ENCODE assay signal across 13 cellular contexts in the genomic region with DNA sequence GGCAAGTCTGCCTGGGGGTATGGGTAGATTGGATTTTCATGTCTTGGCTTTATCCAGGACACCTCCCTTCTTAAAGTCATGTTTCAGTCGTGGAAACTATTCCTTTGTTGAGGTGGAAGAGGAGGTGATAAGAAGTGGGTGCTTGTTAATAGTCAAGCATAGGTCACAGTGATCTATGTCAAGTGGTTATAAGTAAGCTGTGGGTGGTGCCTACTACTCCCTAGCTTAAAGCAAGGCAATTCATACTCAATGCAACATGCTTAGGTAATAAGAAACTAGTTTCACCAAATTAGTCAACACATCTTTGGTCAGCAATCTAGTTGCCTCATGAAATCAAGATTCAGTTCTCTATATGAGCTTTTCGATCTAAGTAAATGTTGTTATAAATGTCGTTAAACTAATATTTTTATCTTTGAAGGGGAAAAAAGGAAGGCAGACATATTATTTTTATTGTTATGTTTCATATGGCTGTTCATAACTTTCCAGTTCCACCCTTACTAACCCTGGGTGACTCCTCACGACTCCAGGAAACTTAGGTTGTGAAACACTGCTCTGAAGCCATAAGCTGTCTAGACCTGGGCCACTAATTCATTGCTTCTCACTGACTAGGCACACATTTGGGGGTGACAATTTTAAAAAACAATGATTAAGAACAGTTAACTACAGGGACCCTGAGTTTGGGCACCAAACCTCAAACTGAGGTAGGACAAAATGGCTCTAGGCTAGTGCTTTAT. TPM values are rescaled to one million over a fixed set of nuclear protein-coding genes. Genes with fewer than 3 reads are reported as not detected.
A peak's percentile ranks its signal among the peaks of the same experiment; 100 is the strongest.
DNase-seq lines count a peak whose midpoint lies in the region; ATAC-seq lines count a peak whose summit lies in the region.
"Had no signal": no experiment of that assay in that cellular context is flagged by ENCODE, and none has a peak within 500 bp of the region (broad histone marks: within the 10 kb centered on the region; RNA-seq: fewer than 3 reads in every experiment).

No MANE protein-coding gene starts in this region.

- peak overlapping the region; percentile 39 for H3K27ac Mint-ChIP-seq in dendritic cell treated with granulocyte-macrophage colony-stimulating factor and Interleukin-4, amounts not matched to agents 40 ng/mL and 50 ng/mL, for 4 days
- H3K27ac Mint-ChIP-seq in activated T-helper 2 cell treated with anti-CD3 and anti-CD28 coated beads, Interferon-gamma antibody, Interleukin-2, Interleukin-4, amounts not matched to agents 10 μg/mL and 5 μg/mL and 100 μg/mL, durations not matched to agents 14 hours and 24 hours and 36 hours: no peak overlapping the region

- no peak overlapping the region for H3K4me3 Mint-ChIP-seq in dendritic cell treated with granulocyte-macrophage colony-stimulating factor and Interleukin-4, amounts not matched to agents 40 ng/mL and 50 ng/mL, for 4 days
- no peak overlapping the region for H3K4me3 Mint-ChIP-seq in activated T-helper 2 cell treated with anti-CD3 and anti-CD28 coated beads, Interferon-gamma antibody, Interleukin-2, Interleukin-4, amounts not matched to agents 10 μg/mL and 5 μg/mL and 100 μg/mL, durations not matched to agents 14 hours and 24 hours and 36 hours (ENCODE audit: low read depth)

- intact Hi-C loops in dendritic cell treated with granulocyte-macrophage colony-stimulating factor and Interleukin-4, amounts not matched to agents 40 ng/mL and 50 ng/mL, for 4 days (cut with micrococcal nuclease): no loop called here
- intact Hi-C loops in activated T-helper 2 cell treated with anti-CD3 and anti-CD28 coated beads, Interferon-gamma antibody, Interleukin-2, Interleukin-4, amounts not matched to agents 10 μg/mL and 5 μg/mL and 100 μg/mL, durations not matched to agents 14 hours and 24 hours and 36 hours (cut with micrococcal nuclease): loop anchor here (5.0 kb wide), 1 partner anchor 35 kb away; no protein-coding TSS in a partner anchor

- H3K4me1 Mint-ChIP-seq in dendritic cell treated with granulocyte-macrophage colony-stimulating factor and Interleukin-4, amounts not matched to agents 40 ng/mL and 50 ng/mL, for 4 days (ENCODE audit: low read depth): peaks cover 40% of the 10 kb centered on the region
- peaks cover 23% of the 10 kb centered on the region for H3K4me1 Mint-ChIP-seq in activated T-helper 2 cell treated with anti-CD3 and anti-CD28 coated beads, Interferon-gamma antibody, Interleukin-2, Interleukin-4, amounts not matched to agents 10 μg/mL and 5 μg/mL and 100 μg/mL, durations not matched to agents 14 hours and 24 hours and 36 hours (ENCODE audit: low read depth)

- peaks cover 3% of the 10 kb centered on the region for H3K36me3 Mint-ChIP-seq in dendritic cell treated with granulocyte-macrophage colony-stimulating factor and Interleukin-4, amounts not matched to agents 40 ng/mL and 50 ng/mL, for 4 days (ENCODE audit: low read depth)
- H3K36me3 Mint-ChIP-seq in activated T-helper 2 cell treated with anti-CD3 and anti-CD28 coated beads, Interferon-gamma antibody, Interleukin-2, Interleukin-4, amounts not matched to agents 10 μg/mL and 5 μg/mL and 100 μg/mL, durations not matched to agents 14 hours and 24 hours and 36 hours (ENCODE audit: low read depth): peaks cover 4% of the 10 kb centered on the region

- ATAC-seq in GM18517 (IDR thresholded peaks at IDR 0.05; ENCODE audit: unreplicated experiment) (peak; percentile 72), GM21526 (IDR thresholded peaks at IDR 0.05; ENCODE audit: low FRiP score, unreplicated experiment) (peak; percentile 51), HG03280 (IDR thresholded peaks at IDR 0.05; ENCODE audit: unreplicated experiment) (peak; percentile 56), HG03342 (IDR thresholded peaks at IDR 0.05; ENCODE audit: unreplicated experiment) (no peak)

- no peaks in the 10 kb centered on the region for H3K27me3 Mint-ChIP-seq in dendritic cell treated with granulocyte-macrophage colony-stimulating factor and Interleukin-4, amounts not matched to agents 40 ng/mL and 50 ng/mL, for 4 days
- H3K27me3 Mint-ChIP-seq in activated T-helper 2 cell treated with anti-CD3 and anti-CD28 coated beads, Interferon-gamma antibody, Interleukin-2, Interleukin-4, amounts not matched to agents 10 μg/mL and 5 μg/mL and 100 μg/mL, durations not matched to agents 14 hours and 24 hours and 36 hours (ENCODE audit: low read depth): no peaks in the 10 kb centered on the region

- DNase-seq in activated T-helper 2 cell treated with anti-CD3 and anti-CD28 coated beads, Interferon-gamma antibody, Interleukin-2, Interleukin-4, amounts not matched to agents 10 μg/mL and 5 μg/mL and 100 μg/mL, durations not matched to agents 14 hours and 24 hours and 36 hours (ENCODE audit: low spot score): no peak
- DNase-seq in dermis blood vessel endothelial cell (no peak), NCI-H446 (lab: John Stamatoyannopoulos, UW) (no peak)
- DNase-seq: central memory CD4-positive, alpha-beta T cell; MM.1S; OCI-M1; stimulated activated CD4-positive, alpha-beta T cell treated with anti-CD3 and anti-CD28 coated beads, Interleukin-1b, Interleukin-23, amount 100 ng/mL, for 48 hours; WERI-Rb-1 had no signal

- H3K9me3 Mint-ChIP-seq in dendritic cell treated with granulocyte-macrophage colony-stimulating factor and Interleukin-4, amounts not matched to agents 40 ng/mL and 50 ng/mL, for 4 days: peaks cover 11% of the 10 kb centered on the region
- peaks cover 5% of the 10 kb centered on the region for H3K9me3 Mint-ChIP-seq in activated T-helper 2 cell treated with anti-CD3 and anti-CD28 coated beads, Interferon-gamma antibody, Interleukin-2, Interleukin-4, amounts not matched to agents 10 μg/mL and 5 μg/mL and 100 μg/mL, durations not matched to agents 14 hours and 24 hours and 36 hours

RNA-seq across cellular contexts. Expression of gene ABCB11, which starts 5.8 kb away (rescaled TPM):
- 0.02 TPM in 1 of 2 replicates, not detected in the other for total RNA-seq in activated T-helper 2 cell treated with anti-CD3 and anti-CD28 coated beads, Interferon-gamma antibody, Interleukin-2, Interleukin-4, amounts not matched to agents 10 μg/mL and 5 μg/mL and 100 μg/mL, durations not matched to agents 14 hours and 24 hours and 36 hours
- under 0.01 and 0.09 TPM in 2 replicates for total RNA-seq in dermis blood vessel endothelial cell

RNA-seq across cellular contexts. Expression of gene DHRS9, which starts 32.5 kb away (rescaled TPM):
- total RNA-seq in activated T-helper 2 cell treated with anti-CD3 and anti-CD28 coated beads, Interferon-gamma antibody, Interleukin-2, Interleukin-4, amounts not matched to agents 10 μg/mL and 5 μg/mL and 100 μg/mL, durations not matched to agents 14 hours and 24 hours and 36 hours: 3.3 and 3.6 TPM in 2 replicates
- total RNA-seq in dermis blood vessel endothelial cell: 0.19 TPM in 1 of 2 replicates, not detected in the other
